ENCODE assay signal across 26 cellular contexts in the genomic region with DNA sequence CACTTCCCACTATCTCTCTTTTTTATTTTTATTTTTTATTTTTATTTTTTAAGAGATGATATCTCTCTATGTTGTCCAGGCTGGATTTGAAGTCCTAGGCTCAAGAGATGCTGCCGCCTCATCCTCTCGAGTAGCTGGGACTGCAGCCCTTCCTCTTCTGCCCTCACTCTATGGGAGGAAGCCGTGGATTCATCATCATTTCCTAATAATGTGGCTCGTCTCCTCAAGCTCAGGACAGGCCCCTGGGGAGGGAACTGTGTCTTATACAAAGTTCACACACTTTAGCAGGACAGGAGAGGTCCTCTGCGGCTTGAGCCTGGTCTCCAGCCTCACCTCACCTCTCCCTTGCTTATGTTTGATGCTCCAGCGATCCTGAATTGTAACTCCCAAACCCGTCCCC. TPM values are rescaled to one million over a fixed set of nuclear protein-coding genes. Genes with fewer than 3 reads are reported as not detected.
A peak's percentile ranks its signal among the peaks of the same experiment; 100 is the strongest.
DNase-seq lines count a peak whose midpoint lies in the region; ATAC-seq and TF ChIP-seq lines count a peak whose summit lies in the region.
"Had no signal": no experiment of that assay in that cellular context is flagged by ENCODE, and none has a peak within 500 bp of the region (broad histone marks: within the 10 kb centered on the region; RNA-seq: fewer than 3 reads in every experiment).

No MANE protein-coding gene starts in this region.

- WGBS in sigmoid colon, 2 donors, result 54 to 78% methylated on average over 7 of the region's 7 CpGs

- H3K36me3 ChIP-seq in sigmoid colon, result no peaks in the 10 kb centered on the region
- H3K36me3 ChIP-seq: cardiac muscle cell, tibial nerve had no signal

- intact Hi-C loops in sigmoid colon (cut with DNase I), result loop anchor here (2.0 to 5.0 kb wide), 2 partner anchors 66 to 119 kb away; no protein-coding TSS in a partner anchor

- H3K9me3 ChIP-seq in sigmoid colon, result no peaks in the 10 kb centered on the region
- H3K9me3 ChIP-seq: tibial nerve had no signal

- no peaks in the 10 kb centered on the region for H3K27me3 ChIP-seq in sigmoid colon
- H3K27me3 ChIP-seq: cardiac muscle cell, tibial nerve had no signal

- TF ChIP-seq POLR2A in sigmoid colon (IDR thresholded peaks at IDR 0.05), result no peak

- ATAC-seq in HG03159 (IDR thresholded peaks at IDR 0.05; ENCODE audit: unreplicated experiment), result no peak
- ATAC-seq: Right ventricle myocardium inferior had no signal

- peaks cover 0 to 12% (median 5%) of the 10 kb centered on the region in 4 donors for H3K4me1 ChIP-seq in sigmoid colon

- DNase-seq in activated effector memory CD4-positive, alpha-beta T cell treated with anti-CD3 and anti-CD28 coated beads, Interleukin-2, amount 50 U/mL, for 16 hours, result peak; percentile 2
- no peak for DNase-seq in activated effector memory CD4-positive, alpha-beta T cell treated with Interleukin-2 at 50 U/mL for 16 hours
- DNase-seq in NOMO-1 treated with DMSO at 0.1 percent for 48 hours (lab: John Stamatoyannopoulos, UW; ENCODE audit: unreplicated experiment) (peak; percentile 15), cardiac fibroblast (ENCODE audit: low read depth in 2 of 2) (peak; percentile 23 to 57), sigmoid colon (peak; percentile 35), UCSD-AML1 (lab: John Stamatoyannopoulos, UW; ENCODE audit: unreplicated experiment) (no peak), DMS114 treated with DMSO at 0.1 percent for 48 hours (lab: John Stamatoyannopoulos, UW; ENCODE audit: unreplicated experiment) (no peak)
- DNase-seq: 8988T; activated B cell treated with CpG ODN at 0.5 μM for 24 hours; activated T-cell treated with anti-CD3 and anti-CD28 coated beads, Interleukin-2, amount 50 U/mL, for 48 hours; DMS153; H7; hypothalamus; mesendoderm; naive B cell; NCI-H1436; NCI-H2081 treated with DMSO at 0.1 percent for 48 hours; NCI-H82; occipital lobe; stimulated activated CD4-positive, alpha-beta T cell treated with anti-CD3 and anti-CD28 coated beads, Interleukin-2, amount 100 ng/mL, for 24 hours had no signal

- TF ChIP-seq CTCF in cardiac fibroblast (IDR thresholded peaks at IDR 0.05; ENCODE audit: low read depth, low read length) (no peak), sigmoid colon (IDR thresholded peaks at IDR 0.05) (no peak)

- H3K27ac ChIP-seq in sigmoid colon, result no peak overlapping the region
- H3K27ac ChIP-seq: cardiac muscle cell, coronary artery, tibial nerve had no signal

- H3K4me3 ChIP-seq in cardiac fibroblast (replicated peaks in 1 of 2; ENCODE audit: low read depth in 2 of 2, low read length in 2 of 2) (no peak overlapping the region), sigmoid colon (no peak overlapping the region)
- H3K4me3 ChIP-seq: cardiac muscle cell, coronary artery, smooth muscle cell, tibial nerve had no signal

- no peak for TF ChIP-seq EP300 in sigmoid colon (IDR thresholded peaks at IDR 0.05)

RNA-seq across cellular contexts. Expression of a gene that starts 16.5 kb away (rescaled TPM):
- total RNA-seq in sigmoid colon, result 10 to 100 TPM in 2 of 4 donors, 1 to 10 TPM in 2; 7.5 to 35.0 (median 13.8) TPM
- polyA plus RNA-seq in sigmoid colon, result 1 to 10 TPM; 1.2 to 8.6 (median 7.2) TPM

Comparison
In these comparisons a context has a peak if more than half of its experiments do, and no peak if none do; other contexts are left out.
1. DNase-seq: peak in activated effector memory CD4-positive, alpha-beta T cell treated with anti-CD3 and anti-CD28 coated beads, Interleukin-2, amount 50 U/mL, for 16 hours (single experiment), NOMO-1 treated with DMSO at 0.1 percent for 48 hours (single experiment), cardiac fibroblast (2 of 2) and sigmoid colon (single experiment); none in activated effector memory CD4-positive, alpha-beta T cell treated with Interleukin-2 at 50 U/mL for 16 hours (single experiment), UCSD-AML1 (single experiment) and DMS114 treated with DMSO at 0.1 percent for 48 hours (single experiment).